8 cellular contexts compared by ENCODE assay signal in genomic region chr4:151362404-151363164, GRCh38. TPM values are rescaled to one million over a fixed set of nuclear protein-coding genes. Genes with fewer than 3 reads are reported as not detected.
A peak's percentile ranks its signal among the peaks of the same experiment; 100 is the strongest.
DNase-seq lines count a peak whose midpoint lies in the region; ATAC-seq and TF ChIP-seq lines count a peak whose summit lies in the region.

No MANE protein-coding gene starts in this region.

- DNase-seq in GM04504 (ENCODE audit: low read depth) (peak; percentile 59), H9 (peak; percentile 89), SHP77 treated with DMSO at 0.1 percent for 48 hours (lab: John Stamatoyannopoulos, UW) (peak; percentile 43), foreskin melanocyte (peak; percentile 70), omental fat pad (ENCODE audit: low spot score) (peak; percentile 64), thyroid gland (peak; percentile 84 to 86)
- DNase-seq in activated effector memory CD4-positive, alpha-beta T cell treated with Interleukin-2 at 50 U/mL for 16 hours = peak; percentile 64

- H3K23ac ChIP-seq in H9 (ENCODE audit: insufficient read length, low read depth, low read length) = no peak overlapping the region

- H3K79me2 ChIP-seq in H9 (ENCODE audit: insufficient read depth, low read length) = no peaks in the 10 kb centered on the region
- H3K79me2 ChIP-seq in Loucy (ENCODE audit: insufficient read depth, low read length) = no peaks in the 10 kb centered on the region

- H2AK5ac ChIP-seq in H9 (ENCODE audit: insufficient read length, low read length) = no peak overlapping the region

- no peaks in the 10 kb centered on the region for H3K9me2 ChIP-seq in Loucy (replicated peaks; ENCODE audit: low read depth, low read length)

- peak overlapping the region in 1 of 3 experiments; percentile 68; a peak in 2 of 7 replicates for H3K27ac Mint-ChIP-seq in H9

- no CpG with 5 or more reads among the region's 14 CpGs for WGBS in H9 (ENCODE audit: extremely low coverage, insufficient read length, low lambda C conversion rate)
- 37 to 39% methylated on average over 14 of the region's 14 CpGs for WGBS in thyroid gland, 2 donors

- H2BK120ac ChIP-seq in H9 (ENCODE audit: low read depth, low read length, poor library complexity, severe bottlenecking) = peak overlapping the region; percentile 12

- no peaks in the 10 kb centered on the region for H3K36me3 Mint-ChIP-seq in H9 (ENCODE audit: insufficient read depth in 1 of 3, low read depth in 3 of 3)

- H3K79me1 ChIP-seq in H9 (ENCODE audit: insufficient read depth, low read depth, low read length, poor library complexity, severe bottlenecking) = no peaks in the 10 kb centered on the region

- no peak overlapping the region for H3K4me3 Mint-ChIP-seq in H9

- H2BK12ac ChIP-seq in H9 (ENCODE audit: insufficient read length, low read depth, low read length) = no peak overlapping the region

- H3K18ac ChIP-seq in H9 (ENCODE audit: insufficient read length, low read depth, low read length) = no peak overlapping the region

- H3K14ac ChIP-seq in H9 (ENCODE audit: insufficient read depth, low read length) = no peak overlapping the region

- H4K5ac ChIP-seq in H9 (ENCODE audit: insufficient read length, low read depth, low read length) = no peak overlapping the region

- TF ChIP-seq CTCF in H9 (conservative IDR thresholded peaks at IDR 0.05) (peak; percentile 99), Loucy (conservative IDR thresholded peaks at IDR 0.05; ENCODE audit: low read length) (peak; percentile 99), omental fat pad (IDR thresholded peaks at IDR 0.05) (peak in 2 of 3 donors; percentile 51 to 62), thyroid gland (IDR thresholded peaks at IDR 0.05) (peak; percentile 88 to 99 (median 97))

- H3K36me3 ChIP-seq in Loucy (ENCODE audit: insufficient read depth, low read length) (no peaks in the 10 kb centered on the region), thyroid gland (no peaks in the 10 kb centered on the region)

- H3K4me2 ChIP-seq in H9 (ENCODE audit: insufficient read depth, insufficient read length, low read length) (no peak overlapping the region), Loucy (ENCODE audit: low read depth, low read length, poor library complexity, severe bottlenecking) (no peak overlapping the region)

- H3K4me1 ChIP-seq in H9 (ENCODE audit: insufficient read depth, low read length) = no peaks in the 10 kb centered on the region
- no peaks in the 10 kb centered on the region for H3K4me1 ChIP-seq in Loucy (ENCODE audit: insufficient read depth, low read length, poor library complexity, severe bottlenecking)
- no peaks in the 10 kb centered on the region for H3K4me1 ChIP-seq in thyroid gland

- H2AFZ ChIP-seq in H9 (ENCODE audit: low read length) (no peak overlapping the region), Loucy (ENCODE audit: low read length) (peak overlapping the region; percentile 83)

- no peak overlapping the region for H3T11ph ChIP-seq in H9 (ENCODE audit: low read length)

- ATAC-seq in omental fat pad (ENCODE audit: low FRiP score) = peak; percentile 97

- H3K4me3 ChIP-seq in Loucy (ENCODE audit: low read length, poor library complexity, severe bottlenecking) (no peak overlapping the region), thyroid gland (replicated peaks in 1 of 3) (no peak overlapping the region)

- no peak overlapping the region for H2BK15ac ChIP-seq in H9 (ENCODE audit: low read depth, low read length)

- H3K56ac ChIP-seq in H9 (ENCODE audit: insufficient read length, low read depth, low read length) = no peak overlapping the region

- no peaks in the 10 kb centered on the region for H3K9me3 Mint-ChIP-seq in H9

- H2BK20ac ChIP-seq in H9 (ENCODE audit: low read depth, low read length, poor library complexity, severe bottlenecking) = no peak overlapping the region

- H4K20me1 ChIP-seq in H9 (ENCODE audit: control insufficient read depth, insufficient read depth, insufficient read length) (peaks cover 2% of the 10 kb centered on the region), Loucy (ENCODE audit: insufficient read depth, low read length, poor library complexity, severe bottlenecking) (no peaks in the 10 kb centered on the region)

- H3K27ac ChIP-seq in H9 (ENCODE audit: insufficient read length, low read depth, low read length) (no peak overlapping the region), thyroid gland (no peak overlapping the region)

- H3K9ac ChIP-seq in H9 (ENCODE audit: extremely low read depth, insufficient read length, low read length) = no peak overlapping the region
- no peak overlapping the region for H3K9ac ChIP-seq in Loucy (ENCODE audit: low read depth, low read length, poor library complexity, severe bottlenecking)

- no peaks in the 10 kb centered on the region for H3F3A ChIP-seq in Loucy (ENCODE audit: low read depth)

- no peaks in the 10 kb centered on the region for H3K9me3 ChIP-seq in H9 (ENCODE audit: control insufficient read depth, low read depth, low read length)
- H3K9me3 ChIP-seq in Loucy (ENCODE audit: insufficient read depth, low read depth, low read length) = no peaks in the 10 kb centered on the region
- no peaks in the 10 kb centered on the region for H3K9me3 ChIP-seq in thyroid gland

- no peak overlapping the region for H4K8ac ChIP-seq in H9 (replicated peaks; ENCODE audit: insufficient read length, low read depth, low read length)

- intact Hi-C loops in thyroid gland (cut with DNase I) = loop anchor here (10.0 kb wide), 1 partner anchor 248 kb away; no protein-coding TSS in a partner anchor

- TF ChIP-seq POLR2A in thyroid gland (IDR thresholded peaks at IDR 0.05) = no peak

- no peaks in the 10 kb centered on the region for H3K23me2 ChIP-seq in H9 (ENCODE audit: insufficient read length, low read depth, low read length, poor library complexity, severe bottlenecking)

- H3K4ac ChIP-seq in H9 (ENCODE audit: low read depth, low read length) = no peak overlapping the region; the same call in 1 of the 2 replicates

- H3K27me3 Mint-ChIP-seq in H9 (ENCODE audit: low read depth) = no peaks in the 10 kb centered on the region

- H2BK5ac ChIP-seq in H9 (ENCODE audit: insufficient read length, low read length) = no peak overlapping the region

- no peak overlapping the region for H4K91ac ChIP-seq in H9 (ENCODE audit: insufficient read length, low read depth, low read length)

- H3K4me1 Mint-ChIP-seq in H9 = peaks cover 5 to 10% of the 10 kb centered on the region in 2 experiments; a peak in 3 of 4 replicates

- H3K27me3 ChIP-seq in H9 (ENCODE audit: insufficient read depth, low read length) (no peaks in the 10 kb centered on the region), Loucy (ENCODE audit: insufficient read depth, low read length, poor library complexity, severe bottlenecking) (no peaks in the 10 kb centered on the region), thyroid gland (no peaks in the 10 kb centered on the region)

RNA-seq across cellular contexts. Expression of gene SH3D19, which starts 37.2 kb away (rescaled TPM):
- total RNA-seq in H9 (2021) (29.7 and 32.1 TPM in 2 replicates), omental fat pad (100 to 1,000 TPM; 161 to 226 (median 191) TPM), thyroid gland (100 to 1,000 TPM in 3 of 4 donors, 10 to 100 TPM in 1; 82.0 to 143 (median 113) TPM)

RNA-seq across cellular contexts. Expression of gene FHIP1A, which starts 46.4 kb away (rescaled TPM):
- total RNA-seq in H9 (2021) = 24.9 and 28.2 TPM in 2 replicates
- total RNA-seq in omental fat pad = 10 to 100 TPM in 1 of 4 donors, 1 to 10 TPM in 2, under 1 TPM in 1; 0.32 to 29.1 (median 6.2) TPM
- 10 to 100 TPM; 27.3 to 76.6 (median 57.1) TPM for total RNA-seq in thyroid gland
